27 cellular contexts compared by ENCODE assay signal in the genomic region with DNA sequence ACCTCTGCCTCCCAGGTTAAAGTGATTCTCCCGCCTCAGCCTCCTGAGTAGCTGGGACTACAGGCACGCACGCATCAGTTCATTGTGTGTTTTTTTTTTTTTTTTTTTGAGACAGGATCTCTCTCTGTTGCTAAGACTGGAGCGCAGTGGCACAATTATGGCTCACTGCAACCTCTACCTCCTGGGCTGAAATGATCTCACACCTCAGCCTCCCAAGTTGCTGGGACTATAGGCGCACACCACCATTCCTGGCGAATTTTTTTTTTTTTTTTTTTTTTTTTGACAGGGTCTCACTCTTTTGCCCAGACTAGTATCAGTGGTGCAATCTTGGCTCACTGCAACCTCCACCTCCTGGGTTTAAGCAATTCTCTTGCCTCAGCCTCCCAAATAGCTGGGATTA.
"Had no signal": no experiment of that assay in that cellular context is flagged by ENCODE, and none has a peak within 500 bp of the region (broad histone marks: within the 10 kb centered on the region; RNA-seq: fewer than 3 reads in every experiment).

No MANE protein-coding gene starts in this region.

- H3K4me3 Mint-ChIP-seq: activated CD4-positive, alpha-beta T cell treated with anti-CD3 and anti-CD28 coated beads, Interleukin-2, amount 10 ng/mL, durations not matched to agents 24 days and 14 days; activated CD8-positive, alpha-beta T cell treated with anti-CD3 and anti-CD28 coated beads, Interleukin-2, amount 10 ng/mL, durations not matched to agents 7 days and 5 days; activated naive CD4-positive, alpha-beta T cell treated with anti-CD3 and anti-CD28 coated beads, Interleukin-2, amount 10 ng/mL, durations not matched to agents 7 days and 5 days; activated naive CD8-positive, alpha-beta T cell; activated T-cell treated with anti-CD3 and anti-CD28 coated beads, Interleukin-2, amount 50 U/mL, for 4 hours; T-helper 2 cell treated with Interferon-gamma antibody and Interleukin-4, amounts not matched to agents 5 μg/mL and 100 μg/mL, for 36 hours had no signal

- DNase-seq: activated CD4-positive, alpha-beta T cell treated with anti-CD3 and anti-CD28 coated beads, Interleukin-2, amount 10 ng/mL, durations not matched to agents 24 days and 14 days; activated CD4-positive, alpha-beta T cell treated with anti-CD3 and anti-CD28 coated beads, Interleukin-2, amount 50 U/mL, for 4 hours; activated CD8-positive, alpha-beta T cell treated with anti-CD3 and anti-CD28 coated beads, Interleukin-2, amount 10 ng/mL, durations not matched to agents 7 days and 5 days; activated effector memory CD4-positive, alpha-beta T cell treated with Interleukin-2 at 50 U/mL for 16 hours; activated naive CD4-positive, alpha-beta T cell treated with anti-CD3 and anti-CD28 coated beads, Interleukin-2, amount 10 ng/mL, durations not matched to agents 7 days and 5 days; activated T-cell treated with anti-CD3 and anti-CD28 coated beads, Interleukin-2, amount 50 U/mL, for 4 hours; body of pancreas; caudate nucleus; Kasumi-1; KG1; MG63; NCI-H1048; NCI-H1105 treated with DMSO at 0.1 percent for 48 hours; NCI-H1436; NCI-H1694; NCI-H1930; NCI-H2081 treated with DMSO at 0.1 percent for 48 hours; NCI-H226; NCI-H446 treated with DMSO at 0.1 percent for 48 hours; NCI-H524 treated with DMSO at 0.1 percent for 48 hours; SHP77; SJCRH30 had no signal

- H3K27me3 Mint-ChIP-seq: activated CD4-positive, alpha-beta T cell treated with anti-CD3 and anti-CD28 coated beads, Interleukin-2, amount 10 ng/mL, durations not matched to agents 24 days and 14 days; activated naive CD4-positive, alpha-beta T cell treated with anti-CD3 and anti-CD28 coated beads, Interleukin-2, amount 10 ng/mL, durations not matched to agents 7 days and 5 days; activated naive CD8-positive, alpha-beta T cell had no signal

- H3K36me3 ChIP-seq: breast epithelium had no signal

- H3K4me3 ChIP-seq: body of pancreas, breast epithelium, MG63, SJCRH30, SK-N-MC had no signal

- H3K27ac ChIP-seq: body of pancreas, SJCRH30 had no signal

- H3K27ac Mint-ChIP-seq: activated CD4-positive, alpha-beta T cell treated with anti-CD3 and anti-CD28 coated beads, Interleukin-2, amount 10 ng/mL, durations not matched to agents 24 days and 14 days; activated CD8-positive, alpha-beta T cell treated with anti-CD3 and anti-CD28 coated beads, Interleukin-2, amount 10 ng/mL, durations not matched to agents 7 days and 5 days; activated naive CD4-positive, alpha-beta T cell treated with anti-CD3 and anti-CD28 coated beads, Interleukin-2, amount 10 ng/mL, durations not matched to agents 7 days and 5 days; T-helper 2 cell treated with Interferon-gamma antibody and Interleukin-4, amounts not matched to agents 5 μg/mL and 100 μg/mL, for 36 hours had no signal

- ATAC-seq: activated CD8-positive, alpha-beta T cell treated with anti-CD3 and anti-CD28 coated beads, Interleukin-2, amount 10 ng/mL, durations not matched to agents 7 days and 5 days; activated T-cell treated with anti-CD3 and anti-CD28 coated beads, Interleukin-2, amount 50 U/mL, for 4 hours; body of pancreas; Panc1 had no signal

- H3K9me3 ChIP-seq: body of pancreas, breast epithelium, MG63, SJCRH30 had no signal

- H3K9me3 Mint-ChIP-seq: activated CD4-positive, alpha-beta T cell treated with anti-CD3 and anti-CD28 coated beads, Interleukin-2, amount 10 ng/mL, durations not matched to agents 24 days and 14 days; activated naive CD4-positive, alpha-beta T cell treated with anti-CD3 and anti-CD28 coated beads, Interleukin-2, amount 10 ng/mL, durations not matched to agents 7 days and 5 days; activated T-cell treated with anti-CD3 and anti-CD28 coated beads, Interleukin-2, amount 50 U/mL, for 4 hours; T-helper 2 cell treated with Interferon-gamma antibody and Interleukin-4, amounts not matched to agents 5 μg/mL and 100 μg/mL, for 36 hours had no signal

- H3K4me1 ChIP-seq: body of pancreas, breast epithelium, SJCRH30 had no signal

- H3K27me3 ChIP-seq: body of pancreas, breast epithelium, MG63, SJCRH30 had no signal
